Comparison of ENCODE assay signal across 1 cellular context in the genomic region with DNA sequence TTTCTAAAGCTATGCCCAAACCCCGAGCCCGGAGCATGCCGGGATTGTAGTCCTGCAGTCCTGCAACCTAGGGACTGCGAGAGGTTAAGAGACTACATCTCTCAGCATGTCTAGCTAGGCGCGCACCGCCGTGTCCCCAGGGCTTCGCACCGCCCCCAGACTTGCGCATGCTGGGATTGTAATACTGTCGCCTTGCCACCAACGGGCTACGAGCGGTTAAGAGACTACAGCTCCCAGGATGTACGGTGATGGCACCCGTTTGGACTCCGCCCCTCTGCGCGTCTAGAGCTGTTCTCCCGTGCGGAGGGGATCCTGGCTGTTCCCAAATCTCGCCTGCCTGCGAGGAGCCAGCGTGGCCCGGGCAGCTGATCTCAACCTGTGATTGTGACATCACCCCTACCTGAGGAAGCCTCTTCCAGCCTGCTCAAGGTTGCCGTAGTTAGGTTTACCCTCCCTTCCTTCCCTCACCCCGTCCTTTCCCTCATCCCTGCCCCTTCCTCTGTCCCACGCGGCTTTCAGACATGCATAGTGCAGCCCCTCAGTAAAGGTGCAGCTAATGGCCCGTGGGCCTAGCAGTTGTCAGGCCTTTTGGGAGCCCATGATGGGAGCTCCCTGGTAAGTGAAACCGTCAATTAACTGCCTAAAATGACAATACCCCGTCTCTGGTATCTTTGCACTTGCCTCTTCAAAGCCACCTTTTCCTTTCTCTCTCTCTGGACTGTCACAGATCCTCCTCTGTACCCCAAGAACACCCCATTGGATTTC.
TF ChIP-seq lines count a peak whose summit lies in the region.

No MANE protein-coding gene starts in this region.

TF ChIP-seq in HEK293, 187 proteins besides CTCF, POLR2A, EP300 and RAD21 (continued from another document and continues in another):
- TF ChIP-seq EGR2 (tag by site-specific recombination; IDR thresholded peaks at IDR 0.05; ENCODE audit: low read depth) (no peak), ZBTB21 (tag by site-specific recombination; IDR thresholded peaks at IDR 0.05) (0 out of 2 replicates have a peak, but pooled peaks have one; percentile 33), ZXDB (tag by site-specific recombination; IDR thresholded peaks at IDR 0.05) (peak; percentile 55; the same call in 1 of the 2 replicates), ZNF670 (tag by site-specific recombination; IDR thresholded peaks at IDR 0.05; ENCODE audit: low read depth) (no peak), WT1 (tag by site-specific recombination; IDR thresholded peaks at IDR 0.05) (no peak), ZSCAN4 (tag by site-specific recombination; IDR thresholded peaks at IDR 0.05) (no peak), ZNF544 (tag by site-specific recombination; IDR thresholded peaks at IDR 0.05) (no peak), ZNF221 (tag by site-specific recombination; IDR thresholded peaks at IDR 0.05; ENCODE audit: borderline replicate concordance) (no peak), ZNF155 (tag by site-specific recombination; IDR thresholded peaks at IDR 0.05) (no peak), ZNF514 (tag by site-specific recombination; IDR thresholded peaks at IDR 0.05) (no peak), ZNF112 (tag by site-specific recombination; IDR thresholded peaks at IDR 0.05) (no peak), ZNF311 (tag by site-specific recombination; IDR thresholded peaks at IDR 0.05; ENCODE audit: borderline replicate concordance) (no peak), ZNF596 (tag by site-specific recombination; IDR thresholded peaks at IDR 0.05) (no peak), PBX3 (CRISPR knock-in tag; IDR thresholded peaks at IDR 0.05) (no peak), ZNF23 (tag by site-specific recombination; IDR thresholded peaks at IDR 0.05; ENCODE audit: borderline replicate concordance) (no peak), OVOL3 (tag by site-specific recombination; IDR thresholded peaks at IDR 0.05) (no peak), ZNF404 (tag by site-specific recombination; IDR thresholded peaks at IDR 0.05) (no peak), PRDM1 (tag by site-specific recombination; IDR thresholded peaks at IDR 0.05) (no peak), PRDM2 (tag by site-specific recombination; IDR thresholded peaks at IDR 0.05; ENCODE audit: borderline replicate concordance) (no peak), HOXD13 (CRISPR knock-in tag; IDR thresholded peaks at IDR 0.05; ENCODE audit: borderline replicate concordance) (no peak), HOXC10 (CRISPR knock-in tag; IDR thresholded peaks at IDR 0.05) (no peak), GLIS2 (tag by site-specific recombination; IDR thresholded peaks at IDR 0.05) (no peak), BCL11B (tag by site-specific recombination; IDR thresholded peaks at IDR 0.05; ENCODE audit: low read depth) (no peak), ZFP41 (tag by site-specific recombination; IDR thresholded peaks at IDR 0.05; ENCODE audit: borderline replicate concordance) (no peak), ZNF302 (tag by site-specific recombination; IDR thresholded peaks at IDR 0.05; ENCODE audit: low read depth) (no peak), ZBTB1 (tag by site-specific recombination; IDR thresholded peaks at IDR 0.05) (no peak), ZNF121 (tag by site-specific recombination; IDR thresholded peaks at IDR 0.05) (no peak), ZNF174 (tag by site-specific recombination; IDR thresholded peaks at IDR 0.05) (no peak), ZNF549 (tag by site-specific recombination; IDR thresholded peaks at IDR 0.05) (no peak), ZNF677 (tag by site-specific recombination; IDR thresholded peaks at IDR 0.05) (no peak), SETDB1 (IDR thresholded peaks at IDR 0.05; ENCODE audit: insufficient read length, low read length) (no peak), GLI2 (tag by site-specific recombination; IDR thresholded peaks at IDR 0.05; ENCODE audit: borderline replicate concordance, low read depth) (no peak), ZNF555 (tag by site-specific recombination; conservative IDR thresholded peaks at IDR 0.05) (no peak), ZNF473 (tag by site-specific recombination; IDR thresholded peaks at IDR 0.05) (no peak), ZNF621 (tag by site-specific recombination; IDR thresholded peaks at IDR 0.05) (no peak), ZNF558 (tag by site-specific recombination; IDR thresholded peaks at IDR 0.05) (no peak), YY2 (tag by site-specific recombination; IDR thresholded peaks at IDR 0.05) (no peak), ZSCAN5A (tag by site-specific recombination; IDR thresholded peaks at IDR 0.05) (no peak), ZNF223 (tag by site-specific recombination; IDR thresholded peaks at IDR 0.05) (no peak), OSR2 (tag by site-specific recombination; IDR thresholded peaks at IDR 0.05) (no peak), ZNF426 (tag by site-specific recombination; IDR thresholded peaks at IDR 0.05) (no peak), ZNF354C (tag by site-specific recombination; IDR thresholded peaks at IDR 0.05; ENCODE audit: borderline replicate concordance, low read depth) (no peak)
- TF ChIP-seq, protein P1, sequence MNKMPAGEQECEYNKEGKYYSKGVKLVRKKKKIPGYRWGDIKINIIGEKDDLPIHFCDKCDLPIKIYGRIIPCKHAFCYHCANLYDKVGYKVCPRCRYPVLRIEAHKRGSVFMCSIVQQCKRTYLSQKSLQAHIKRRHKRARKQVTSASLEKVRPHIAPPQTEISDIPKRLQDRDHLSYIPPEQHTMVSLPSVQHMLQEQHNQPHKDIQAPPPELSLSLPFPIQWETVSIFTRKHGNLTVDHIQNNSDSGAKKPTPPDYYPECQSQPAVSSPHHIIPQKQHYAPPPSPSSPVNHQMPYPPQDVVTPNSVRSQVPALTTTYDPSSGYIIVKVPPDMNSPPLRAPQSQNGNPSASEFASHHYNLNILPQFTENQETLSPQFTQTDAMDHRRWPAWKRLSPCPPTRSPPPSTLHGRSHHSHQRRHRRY (tag by site-specific recombination; IDR thresholded peaks at IDR 0.05), result no peak
- TF ChIP-seq, protein P2, sequence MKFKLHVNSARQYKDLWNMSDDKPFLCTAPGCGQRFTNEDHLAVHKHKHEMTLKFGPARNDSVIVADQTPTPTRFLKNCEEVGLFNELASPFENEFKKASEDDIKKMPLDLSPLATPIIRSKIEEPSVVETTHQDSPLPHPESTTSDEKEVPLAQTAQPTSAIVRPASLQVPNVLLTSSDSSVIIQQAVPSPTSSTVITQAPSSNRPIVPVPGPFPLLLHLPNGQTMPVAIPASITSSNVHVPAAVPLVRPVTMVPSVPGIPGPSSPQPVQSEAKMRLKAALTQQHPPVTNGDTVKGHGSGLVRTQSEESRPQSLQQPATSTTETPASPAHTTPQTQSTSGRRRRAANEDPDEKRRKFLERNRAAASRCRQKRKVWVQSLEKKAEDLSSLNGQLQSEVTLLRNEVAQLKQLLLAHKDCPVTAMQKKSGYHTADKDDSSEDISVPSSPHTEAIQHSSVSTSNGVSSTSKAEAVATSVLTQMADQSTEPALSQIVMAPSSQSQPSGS (tag by site-specific recombination; IDR thresholded peaks at IDR 0.05; ENCODE audit: low read depth), result peak; percentile 77
- TF ChIP-seq, protein P3, sequence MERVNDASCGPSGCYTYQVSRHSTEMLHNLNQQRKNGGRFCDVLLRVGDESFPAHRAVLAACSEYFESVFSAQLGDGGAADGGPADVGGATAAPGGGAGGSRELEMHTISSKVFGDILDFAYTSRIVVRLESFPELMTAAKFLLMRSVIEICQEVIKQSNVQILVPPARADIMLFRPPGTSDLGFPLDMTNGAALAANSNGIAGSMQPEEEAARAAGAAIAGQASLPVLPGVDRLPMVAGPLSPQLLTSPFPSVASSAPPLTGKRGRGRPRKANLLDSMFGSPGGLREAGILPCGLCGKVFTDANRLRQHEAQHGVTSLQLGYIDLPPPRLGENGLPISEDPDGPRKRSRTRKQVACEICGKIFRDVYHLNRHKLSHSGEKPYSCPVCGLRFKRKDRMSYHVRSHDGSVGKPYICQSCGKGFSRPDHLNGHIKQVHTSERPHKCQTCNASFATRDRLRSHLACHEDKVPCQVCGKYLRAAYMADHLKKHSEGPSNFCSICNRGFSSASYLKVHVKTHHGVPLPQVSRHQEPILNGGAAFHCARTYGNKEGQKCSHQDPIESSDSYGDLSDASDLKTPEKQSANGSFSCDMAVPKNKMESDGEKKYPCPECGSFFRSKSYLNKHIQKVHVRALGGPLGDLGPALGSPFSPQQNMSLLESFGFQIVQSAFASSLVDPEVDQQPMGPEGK (tag by site-specific recombination; IDR thresholded peaks at IDR 0.05), result no peak
- TF ChIP-seq, protein P4, sequence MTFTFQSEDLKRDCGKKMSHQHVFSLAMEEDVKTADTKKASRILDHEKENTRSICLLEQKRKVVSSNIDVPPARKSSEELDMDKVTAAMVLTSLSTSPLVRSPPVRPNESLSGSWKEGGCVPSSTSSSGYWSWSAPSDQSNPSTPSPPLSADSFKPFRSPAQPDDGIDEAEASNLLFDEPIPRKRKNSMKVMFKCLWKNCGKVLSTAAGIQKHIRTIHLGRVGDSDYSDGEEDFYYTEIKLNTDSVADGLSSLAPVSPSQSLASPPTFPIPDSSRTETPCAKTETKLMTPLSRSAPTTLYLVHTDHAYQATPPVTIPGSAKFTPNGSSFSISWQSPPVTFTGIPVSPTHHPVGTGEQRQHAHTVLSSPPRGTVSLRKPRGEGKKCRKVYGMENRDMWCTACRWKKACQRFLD (tag by site-specific recombination; IDR thresholded peaks at IDR 0.05), result no peak
- TF ChIP-seq, protein P5, sequence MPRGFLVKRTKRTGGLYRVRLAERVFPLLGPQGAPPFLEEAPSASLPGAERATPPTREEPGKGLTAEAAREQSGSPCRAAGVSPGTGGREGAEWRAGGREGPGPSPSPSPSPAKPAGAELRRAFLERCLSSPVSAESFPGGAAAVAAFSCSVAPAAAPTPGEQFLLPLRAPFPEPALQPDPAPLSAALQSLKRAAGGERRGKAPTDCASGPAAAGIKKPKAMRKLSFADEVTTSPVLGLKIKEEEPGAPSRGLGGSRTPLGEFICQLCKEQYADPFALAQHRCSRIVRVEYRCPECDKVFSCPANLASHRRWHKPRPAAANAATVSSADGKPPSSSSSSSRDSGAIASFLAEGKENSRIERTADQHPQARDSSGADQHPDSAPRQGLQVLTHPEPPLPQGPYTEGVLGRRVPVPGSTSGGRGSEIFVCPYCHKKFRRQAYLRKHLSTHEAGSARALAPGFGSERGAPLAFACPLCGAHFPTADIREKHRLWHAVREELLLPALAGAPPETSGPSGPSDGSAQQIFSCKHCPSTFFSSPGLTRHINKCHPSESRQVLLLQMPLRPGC (tag by site-specific recombination; IDR thresholded peaks at IDR 0.05), result no peak
